Comparison of ENCODE assay signal across 3 cellular contexts in the genomic region with DNA sequence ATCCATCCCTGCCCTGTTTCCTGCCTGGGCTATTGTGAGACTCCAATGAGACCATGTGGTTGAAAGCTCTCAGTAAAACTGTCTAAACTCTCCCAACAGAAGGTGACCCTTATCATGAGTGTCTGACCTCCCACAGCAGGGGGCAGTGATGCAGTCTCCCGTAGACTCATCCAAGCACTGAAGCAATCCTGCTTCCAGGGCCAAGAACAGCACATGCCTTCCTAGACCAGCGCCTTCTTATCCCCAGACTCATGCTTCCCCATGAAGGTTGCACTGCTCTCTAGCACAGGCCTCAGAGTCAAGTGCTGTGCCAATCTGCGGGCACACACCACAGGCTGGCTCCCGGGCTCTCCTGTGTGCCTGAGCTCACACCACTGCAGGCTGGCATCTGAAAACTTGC.
TF ChIP-seq lines count a peak whose summit lies in the region.

No MANE protein-coding gene starts in this region.

TF ChIP-seq in IMR-90, 13 proteins besides CTCF, POLR2A, EP300 and RAD21:
- TF ChIP-seq SMC3 (IDR thresholded peaks at IDR 0.05; ENCODE audit: low read depth, low read length) = peak; percentile 72
- TF ChIP-seq, protein P1, sequence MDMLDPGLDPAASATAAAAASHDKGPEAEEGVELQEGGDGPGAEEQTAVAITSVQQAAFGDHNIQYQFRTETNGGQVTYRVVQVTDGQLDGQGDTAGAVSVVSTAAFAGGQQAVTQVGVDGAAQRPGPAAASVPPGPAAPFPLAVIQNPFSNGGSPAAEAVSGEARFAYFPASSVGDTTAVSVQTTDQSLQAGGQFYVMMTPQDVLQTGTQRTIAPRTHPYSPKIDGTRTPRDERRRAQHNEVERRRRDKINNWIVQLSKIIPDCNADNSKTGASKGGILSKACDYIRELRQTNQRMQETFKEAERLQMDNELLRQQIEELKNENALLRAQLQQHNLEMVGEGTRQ (IDR thresholded peaks at IDR 0.05; ENCODE audit: low read depth, low read length) = 0 out of 2 replicates have a peak, but pooled peaks have one; percentile 38
- TF ChIP-seq, protein P2, sequence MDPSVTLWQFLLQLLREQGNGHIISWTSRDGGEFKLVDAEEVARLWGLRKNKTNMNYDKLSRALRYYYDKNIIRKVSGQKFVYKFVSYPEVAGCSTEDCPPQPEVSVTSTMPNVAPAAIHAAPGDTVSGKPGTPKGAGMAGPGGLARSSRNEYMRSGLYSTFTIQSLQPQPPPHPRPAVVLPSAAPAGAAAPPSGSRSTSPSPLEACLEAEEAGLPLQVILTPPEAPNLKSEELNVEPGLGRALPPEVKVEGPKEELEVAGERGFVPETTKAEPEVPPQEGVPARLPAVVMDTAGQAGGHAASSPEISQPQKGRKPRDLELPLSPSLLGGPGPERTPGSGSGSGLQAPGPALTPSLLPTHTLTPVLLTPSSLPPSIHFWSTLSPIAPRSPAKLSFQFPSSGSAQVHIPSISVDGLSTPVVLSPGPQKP (IDR thresholded peaks at IDR 0.05; ENCODE audit: borderline replicate concordance, low read depth, low read length) = no peak
- 0 out of 2 replicates have a peak, but pooled peaks have one; percentile 46 for TF ChIP-seq MAZ (IDR thresholded peaks at IDR 0.05; ENCODE audit: borderline replicate concordance, low read depth, low read length)
- peak; percentile 76 for TF ChIP-seq BHLHE40 (IDR thresholded peaks at IDR 0.05; ENCODE audit: low read depth, low read length)
- TF ChIP-seq CEBPB (IDR thresholded peaks at IDR 0.05; ENCODE audit: low read depth, low read length) = peak; percentile 96
- peak; percentile 67 for TF ChIP-seq RCOR1 (IDR thresholded peaks at IDR 0.05; ENCODE audit: insufficient replicate concordance, low read length)
- peak; percentile 94 for TF ChIP-seq MXI1 (IDR thresholded peaks at IDR 0.05; ENCODE audit: borderline replicate concordance, low read depth, low read length)
- peak; percentile 51; the same call in 1 of the 2 replicates for TF ChIP-seq FOS (IDR thresholded peaks at IDR 0.05; ENCODE audit: low read depth, low read length)
- TF ChIP-seq MAFK (IDR thresholded peaks at IDR 0.05; ENCODE audit: low read depth, low read length) = no peak
- no peak for TF ChIP-seq CHD1 (IDR thresholded peaks at IDR 0.05; ENCODE audit: low read depth, low read length)
- no peak for TF ChIP-seq NFE2L2 (IDR thresholded peaks at IDR 0.05; ENCODE audit: low read depth, low read length)
- no peak for TF ChIP-seq RFX5 (IDR thresholded peaks at IDR 0.05; ENCODE audit: low read depth, low read length)

TF ChIP-seq in HepG2, 621 proteins besides CTCF, POLR2A, EP300 and RAD21 (continues in another document):
- TF ChIP-seq BHLHE40 (IDR thresholded peaks at IDR 0.05; ENCODE audit: low read length) = no peak
- no peak for TF ChIP-seq PCBP2 (optimal IDR thresholded peaks at IDR 0.05; ENCODE audit: low read depth, low read length, poor library complexity, severe bottlenecking)
- TF ChIP-seq, protein P3, sequence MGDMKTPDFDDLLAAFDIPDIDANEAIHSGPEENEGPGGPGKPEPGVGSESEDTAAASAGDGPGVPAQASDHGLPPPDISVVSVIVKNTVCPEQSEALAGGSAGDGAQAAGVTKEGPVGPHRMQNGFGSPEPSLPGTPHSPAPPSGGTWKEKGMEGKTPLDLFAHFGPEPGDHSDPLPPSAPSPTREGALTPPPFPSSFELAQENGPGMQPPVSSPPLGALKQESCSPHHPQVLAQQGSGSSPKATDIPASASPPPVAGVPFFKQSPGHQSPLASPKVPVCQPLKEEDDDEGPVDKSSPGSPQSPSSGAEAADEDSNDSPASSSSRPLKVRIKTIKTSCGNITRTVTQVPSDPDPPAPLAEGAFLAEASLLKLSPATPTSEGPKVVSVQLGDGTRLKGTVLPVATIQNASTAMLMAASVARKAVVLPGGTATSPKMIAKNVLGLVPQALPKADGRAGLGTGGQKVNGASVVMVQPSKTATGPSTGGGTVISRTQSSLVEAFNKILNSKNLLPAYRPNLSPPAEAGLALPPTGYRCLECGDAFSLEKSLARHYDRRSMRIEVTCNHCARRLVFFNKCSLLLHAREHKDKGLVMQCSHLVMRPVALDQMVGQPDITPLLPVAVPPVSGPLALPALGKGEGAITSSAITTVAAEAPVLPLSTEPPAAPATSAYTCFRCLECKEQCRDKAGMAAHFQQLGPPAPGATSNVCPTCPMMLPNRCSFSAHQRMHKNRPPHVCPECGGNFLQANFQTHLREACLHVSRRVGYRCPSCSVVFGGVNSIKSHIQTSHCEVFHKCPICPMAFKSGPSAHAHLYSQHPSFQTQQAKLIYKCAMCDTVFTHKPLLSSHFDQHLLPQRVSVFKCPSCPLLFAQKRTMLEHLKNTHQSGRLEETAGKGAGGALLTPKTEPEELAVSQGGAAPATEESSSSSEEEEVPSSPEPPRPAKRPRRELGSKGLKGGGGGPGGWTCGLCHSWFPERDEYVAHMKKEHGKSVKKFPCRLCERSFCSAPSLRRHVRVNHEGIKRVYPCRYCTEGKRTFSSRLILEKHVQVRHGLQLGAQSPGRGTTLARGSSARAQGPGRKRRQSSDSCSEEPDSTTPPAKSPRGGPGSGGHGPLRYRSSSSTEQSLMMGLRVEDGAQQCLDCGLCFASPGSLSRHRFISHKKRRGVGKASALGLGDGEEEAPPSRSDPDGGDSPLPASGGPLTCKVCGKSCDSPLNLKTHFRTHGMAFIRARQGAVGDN (CRISPR knock-in tag; IDR thresholded peaks at IDR 0.05) = peak; percentile 28; the same call in 1 of the 2 replicates
- no peak for TF ChIP-seq ZNF367 (CRISPR knock-in tag; IDR thresholded peaks at IDR 0.05; ENCODE audit: borderline replicate concordance)
- no peak for TF ChIP-seq ZNF616 (CRISPR knock-in tag; IDR thresholded peaks at IDR 0.05; ENCODE audit: low read depth)
- TF ChIP-seq, protein P4, sequence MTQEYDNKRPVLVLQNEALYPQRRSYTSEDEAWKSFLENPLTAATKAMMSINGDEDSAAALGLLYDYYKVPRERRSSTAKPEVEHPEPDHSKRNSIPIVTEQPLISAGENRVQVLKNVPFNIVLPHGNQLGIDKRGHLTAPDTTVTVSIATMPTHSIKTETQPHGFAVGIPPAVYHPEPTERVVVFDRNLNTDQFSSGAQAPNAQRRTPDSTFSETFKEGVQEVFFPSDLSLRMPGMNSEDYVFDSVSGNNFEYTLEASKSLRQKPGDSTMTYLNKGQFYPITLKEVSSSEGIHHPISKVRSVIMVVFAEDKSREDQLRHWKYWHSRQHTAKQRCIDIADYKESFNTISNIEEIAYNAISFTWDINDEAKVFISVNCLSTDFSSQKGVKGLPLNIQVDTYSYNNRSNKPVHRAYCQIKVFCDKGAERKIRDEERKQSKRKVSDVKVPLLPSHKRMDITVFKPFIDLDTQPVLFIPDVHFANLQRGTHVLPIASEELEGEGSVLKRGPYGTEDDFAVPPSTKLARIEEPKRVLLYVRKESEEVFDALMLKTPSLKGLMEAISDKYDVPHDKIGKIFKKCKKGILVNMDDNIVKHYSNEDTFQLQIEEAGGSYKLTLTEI (CRISPR knock-in tag; conservative IDR thresholded peaks at IDR 0.05) = no peak
- TF ChIP-seq HNRNPL (IDR thresholded peaks at IDR 0.05; ENCODE audit: low read depth, low read length) = no peak
- TF ChIP-seq, protein P5, sequence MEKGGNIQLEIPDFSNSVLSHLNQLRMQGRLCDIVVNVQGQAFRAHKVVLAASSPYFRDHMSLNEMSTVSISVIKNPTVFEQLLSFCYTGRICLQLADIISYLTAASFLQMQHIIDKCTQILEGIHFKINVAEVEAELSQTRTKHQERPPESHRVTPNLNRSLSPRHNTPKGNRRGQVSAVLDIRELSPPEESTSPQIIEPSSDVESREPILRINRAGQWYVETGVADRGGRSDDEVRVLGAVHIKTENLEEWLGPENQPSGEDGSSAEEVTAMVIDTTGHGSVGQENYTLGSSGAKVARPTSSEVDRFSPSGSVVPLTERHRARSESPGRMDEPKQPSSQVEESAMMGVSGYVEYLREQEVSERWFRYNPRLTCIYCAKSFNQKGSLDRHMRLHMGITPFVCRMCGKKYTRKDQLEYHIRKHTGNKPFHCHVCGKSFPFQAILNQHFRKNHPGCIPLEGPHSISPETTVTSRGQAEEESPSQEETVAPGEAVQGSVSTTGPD (CRISPR knock-in tag; IDR thresholded peaks at IDR 0.05) = no peak
- TF ChIP-seq SMAD9 (CRISPR knock-in tag; IDR thresholded peaks at IDR 0.05) = no peak
- TF ChIP-seq SMAD1 (CRISPR knock-in tag; IDR thresholded peaks at IDR 0.05; ENCODE audit: borderline replicate concordance, low read depth) = no peak
- TF ChIP-seq KDM3A (CRISPR knock-in tag; IDR thresholded peaks at IDR 0.05; ENCODE audit: low read depth) = no peak
- no peak for TF ChIP-seq ZSCAN25 (CRISPR knock-in tag; IDR thresholded peaks at IDR 0.05)
- no peak for TF ChIP-seq ZNF761 (CRISPR knock-in tag; conservative IDR thresholded peaks at IDR 0.05)
- peak; percentile 29; the same call in 1 of the 2 replicates for TF ChIP-seq CEBPG (CRISPR knock-in tag; IDR thresholded peaks at IDR 0.05)
- TF ChIP-seq RARA (CRISPR knock-in tag; IDR thresholded peaks at IDR 0.05) = no peak
- TF ChIP-seq KLF13 (CRISPR knock-in tag; IDR thresholded peaks at IDR 0.05) = no peak
- TF ChIP-seq SIN3B (IDR thresholded peaks at IDR 0.05; ENCODE audit: low read length) = no peak

TF ChIP-seq in GM23338, 12 proteins besides CTCF, POLR2A, EP300 and RAD21 (continues in another document):
- TF ChIP-seq, protein P6, sequence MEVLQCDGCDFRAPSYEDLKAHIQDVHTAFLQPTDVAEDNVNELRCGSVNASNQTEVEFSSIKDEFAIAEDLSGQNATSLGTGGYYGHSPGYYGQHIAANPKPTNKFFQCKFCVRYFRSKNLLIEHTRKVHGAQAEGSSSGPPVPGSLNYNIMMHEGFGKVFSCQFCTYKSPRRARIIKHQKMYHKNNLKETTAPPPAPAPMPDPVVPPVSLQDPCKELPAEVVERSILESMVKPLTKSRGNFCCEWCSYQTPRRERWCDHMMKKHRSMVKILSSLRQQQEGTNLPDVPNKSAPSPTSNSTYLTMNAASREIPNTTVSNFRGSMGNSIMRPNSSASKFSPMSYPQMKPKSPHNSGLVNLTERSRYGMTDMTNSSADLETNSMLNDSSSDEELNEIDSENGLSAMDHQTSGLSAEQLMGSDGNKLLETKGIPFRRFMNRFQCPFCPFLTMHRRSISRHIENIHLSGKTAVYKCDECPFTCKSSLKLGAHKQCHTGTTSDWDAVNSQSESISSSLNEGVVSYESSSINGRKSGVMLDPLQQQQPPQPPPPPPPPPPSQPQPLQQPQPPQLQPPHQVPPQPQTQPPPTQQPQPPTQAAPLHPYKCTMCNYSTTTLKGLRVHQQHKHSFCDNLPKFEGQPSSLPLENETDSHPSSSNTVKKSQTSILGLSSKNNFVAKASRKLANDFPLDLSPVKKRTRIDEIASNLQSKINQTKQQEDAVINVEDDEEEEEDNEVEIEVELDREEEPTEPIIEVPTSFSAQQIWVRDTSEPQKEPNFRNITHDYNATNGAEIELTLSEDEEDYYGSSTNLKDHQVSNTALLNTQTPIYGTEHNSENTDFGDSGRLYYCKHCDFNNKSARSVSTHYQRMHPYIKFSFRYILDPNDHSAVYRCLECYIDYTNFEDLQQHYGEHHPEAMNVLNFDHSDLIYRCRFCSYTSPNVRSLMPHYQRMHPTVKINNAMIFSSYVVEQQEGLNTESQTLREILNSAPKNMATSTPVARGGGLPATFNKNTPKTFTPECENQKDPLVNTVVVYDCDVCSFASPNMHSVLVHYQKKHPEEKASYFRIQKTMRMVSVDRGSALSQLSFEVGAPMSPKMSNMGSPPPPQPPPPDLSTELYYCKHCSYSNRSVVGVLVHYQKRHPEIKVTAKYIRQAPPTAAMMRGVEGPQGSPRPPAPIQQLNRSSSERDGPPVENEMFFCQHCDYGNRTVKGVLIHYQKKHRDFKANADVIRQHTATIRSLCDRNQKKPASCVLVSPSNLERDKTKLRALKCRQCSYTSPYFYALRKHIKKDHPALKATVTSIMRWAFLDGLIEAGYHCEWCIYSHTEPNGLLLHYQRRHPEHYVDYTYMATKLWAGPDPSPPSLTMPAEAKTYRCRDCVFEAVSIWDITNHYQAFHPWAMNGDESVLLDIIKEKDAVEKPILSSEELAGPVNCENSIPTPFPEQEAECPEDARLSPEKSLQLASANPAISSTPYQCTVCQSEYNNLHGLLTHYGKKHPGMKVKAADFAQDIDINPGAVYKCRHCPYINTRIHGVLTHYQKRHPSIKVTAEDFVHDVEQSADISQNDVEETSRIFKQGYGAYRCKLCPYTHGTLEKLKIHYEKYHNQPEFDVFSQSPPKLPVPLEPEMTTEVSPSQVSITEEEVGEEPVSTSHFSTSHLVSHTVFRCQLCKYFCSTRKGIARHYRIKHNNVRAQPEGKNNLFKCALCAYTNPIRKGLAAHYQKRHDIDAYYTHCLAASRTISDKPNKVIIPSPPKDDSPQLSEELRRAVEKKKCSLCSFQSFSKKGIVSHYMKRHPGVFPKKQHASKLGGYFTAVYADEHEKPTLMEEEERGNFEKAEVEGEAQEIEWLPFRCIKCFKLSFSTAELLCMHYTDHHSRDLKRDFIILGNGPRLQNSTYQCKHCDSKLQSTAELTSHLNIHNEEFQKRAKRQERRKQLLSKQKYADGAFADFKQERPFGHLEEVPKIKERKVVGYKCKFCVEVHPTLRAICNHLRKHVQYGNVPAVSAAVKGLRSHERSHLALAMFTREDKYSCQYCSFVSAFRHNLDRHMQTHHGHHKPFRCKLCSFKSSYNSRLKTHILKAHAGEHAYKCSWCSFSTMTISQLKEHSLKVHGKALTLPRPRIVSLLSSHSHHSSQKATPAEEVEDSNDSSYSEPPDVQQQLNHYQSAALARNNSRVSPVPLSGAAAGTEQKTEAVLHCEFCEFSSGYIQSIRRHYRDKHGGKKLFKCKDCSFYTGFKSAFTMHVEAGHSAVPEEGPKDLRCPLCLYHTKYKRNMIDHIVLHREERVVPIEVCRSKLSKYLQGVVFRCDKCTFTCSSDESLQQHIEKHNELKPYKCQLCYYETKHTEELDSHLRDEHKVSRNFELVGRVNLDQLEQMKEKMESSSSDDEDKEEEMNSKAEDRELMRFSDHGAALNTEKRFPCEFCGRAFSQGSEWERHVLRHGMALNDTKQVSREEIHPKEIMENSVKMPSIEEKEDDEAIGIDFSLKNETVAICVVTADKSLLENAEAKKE (CRISPR knock-in tag; IDR thresholded peaks at IDR 0.05) = no peak
- TF ChIP-seq ZNF331 (CRISPR knock-in tag; IDR thresholded peaks at IDR 0.05; ENCODE audit: low read depth) (no peak), NANOG (IDR thresholded peaks at IDR 0.05; ENCODE audit: borderline replicate concordance) (no peak)
- TF ChIP-seq, protein P7, sequence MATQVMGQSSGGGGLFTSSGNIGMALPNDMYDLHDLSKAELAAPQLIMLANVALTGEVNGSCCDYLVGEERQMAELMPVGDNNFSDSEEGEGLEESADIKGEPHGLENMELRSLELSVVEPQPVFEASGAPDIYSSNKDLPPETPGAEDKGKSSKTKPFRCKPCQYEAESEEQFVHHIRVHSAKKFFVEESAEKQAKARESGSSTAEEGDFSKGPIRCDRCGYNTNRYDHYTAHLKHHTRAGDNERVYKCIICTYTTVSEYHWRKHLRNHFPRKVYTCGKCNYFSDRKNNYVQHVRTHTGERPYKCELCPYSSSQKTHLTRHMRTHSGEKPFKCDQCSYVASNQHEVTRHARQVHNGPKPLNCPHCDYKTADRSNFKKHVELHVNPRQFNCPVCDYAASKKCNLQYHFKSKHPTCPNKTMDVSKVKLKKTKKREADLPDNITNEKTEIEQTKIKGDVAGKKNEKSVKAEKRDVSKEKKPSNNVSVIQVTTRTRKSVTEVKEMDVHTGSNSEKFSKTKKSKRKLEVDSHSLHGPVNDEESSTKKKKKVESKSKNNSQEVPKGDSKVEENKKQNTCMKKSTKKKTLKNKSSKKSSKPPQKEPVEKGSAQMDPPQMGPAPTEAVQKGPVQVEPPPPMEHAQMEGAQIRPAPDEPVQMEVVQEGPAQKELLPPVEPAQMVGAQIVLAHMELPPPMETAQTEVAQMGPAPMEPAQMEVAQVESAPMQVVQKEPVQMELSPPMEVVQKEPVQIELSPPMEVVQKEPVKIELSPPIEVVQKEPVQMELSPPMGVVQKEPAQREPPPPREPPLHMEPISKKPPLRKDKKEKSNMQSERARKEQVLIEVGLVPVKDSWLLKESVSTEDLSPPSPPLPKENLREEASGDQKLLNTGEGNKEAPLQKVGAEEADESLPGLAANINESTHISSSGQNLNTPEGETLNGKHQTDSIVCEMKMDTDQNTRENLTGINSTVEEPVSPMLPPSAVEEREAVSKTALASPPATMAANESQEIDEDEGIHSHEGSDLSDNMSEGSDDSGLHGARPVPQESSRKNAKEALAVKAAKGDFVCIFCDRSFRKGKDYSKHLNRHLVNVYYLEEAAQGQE (IDR thresholded peaks at IDR 0.05; ENCODE audit: unreplicated experiment) = no peak
